ENCODE assay signal across 9 cellular contexts in genomic region chr12:118850244-118850825, GRCh38.
DNase-seq lines count a peak whose midpoint lies in the region; TF ChIP-seq lines count a peak whose summit lies in the region.
"Had no signal": no experiment of that assay in that cellular context is flagged by ENCODE, and none has a peak within 500 bp of the region (broad histone marks: within the 10 kb centered on the region; RNA-seq: fewer than 3 reads in every experiment).

No MANE protein-coding gene starts in this region.

- no peak overlapping the region for H3K27ac Mint-ChIP-seq in activated naive CD4-positive, alpha-beta T cell treated with anti-CD3 and anti-CD28 coated beads for 36 hours

- DNase-seq in activated naive CD4-positive, alpha-beta T cell treated with anti-CD3 and anti-CD28 coated beads for 36 hours: peak; percentile 28
- no peak for DNase-seq in activated naive CD4-positive, alpha-beta T cell (lab: John Stamatoyannopoulos, UW)
- DNase-seq in MV-4-11 (lab: John Stamatoyannopoulos, UW) (peak; percentile 5), choroid plexus epithelial cell (ENCODE audit: low read depth) (no peak), retinal pigment epithelial cell (ENCODE audit: low read depth) (no peak), NCI-H510A treated with DMSO at 0.1 percent for 48 hours (lab: John Stamatoyannopoulos, UW) (no peak), NK-92 (lab: John Stamatoyannopoulos, UW; ENCODE audit: unreplicated experiment) (no peak)
- DNase-seq in activated naive CD4-positive, alpha-beta T cell treated with anti-CD3 and anti-CD28 coated beads, Interleukin-2, amount 50 U/mL, for 16 hours: no peak
- DNase-seq: NCI-H446 treated with DMSO at 0.1 percent for 48 hours had no signal

- H3K4me1 Mint-ChIP-seq in activated naive CD4-positive, alpha-beta T cell treated with anti-CD3 and anti-CD28 coated beads for 36 hours (ENCODE audit: low read depth): no peaks in the 10 kb centered on the region

- no peak overlapping the region for H3K4me3 Mint-ChIP-seq in activated naive CD4-positive, alpha-beta T cell treated with anti-CD3 and anti-CD28 coated beads for 36 hours

- intact Hi-C loops in activated naive CD4-positive, alpha-beta T cell treated with anti-CD3 and anti-CD28 coated beads for 36 hours (cut with micrococcal nuclease): loop anchor here (10.0 kb wide), 1 partner anchor 564 kb away; no protein-coding TSS in a partner anchor

- H3K36me3 Mint-ChIP-seq in activated naive CD4-positive, alpha-beta T cell treated with anti-CD3 and anti-CD28 coated beads for 36 hours (ENCODE audit: low read depth): no peaks in the 10 kb centered on the region

- CTCF ChIA-PET in activated naive CD4-positive, alpha-beta T cell treated with anti-CD3 and anti-CD28 coated beads for 36 hours (lab: Charles Lee): no interaction called here

- TF ChIP-seq CTCF in choroid plexus epithelial cell (conservative IDR thresholded peaks at IDR 0.05; ENCODE audit: low read depth, low read length) (peak; percentile 41), retinal pigment epithelial cell (conservative IDR thresholded peaks at IDR 0.05; ENCODE audit: low read depth, low read length) (peak; percentile 50)

- H3K4me3 ChIP-seq in choroid plexus epithelial cell (ENCODE audit: low read depth, low read length) (no peak overlapping the region), retinal pigment epithelial cell (ENCODE audit: low read length) (no peak overlapping the region)

- H3K9me3 Mint-ChIP-seq in activated naive CD4-positive, alpha-beta T cell treated with anti-CD3 and anti-CD28 coated beads for 36 hours: no peaks in the 10 kb centered on the region

- H3K27me3 Mint-ChIP-seq in activated naive CD4-positive, alpha-beta T cell treated with anti-CD3 and anti-CD28 coated beads for 36 hours (ENCODE audit: low read depth): peaks cover 2% of the 10 kb centered on the region

Comparison
In these comparisons a context has a peak if more than half of its experiments do, and no peak if none do; other contexts are left out.
1. DNase-seq: peak in activated naive CD4-positive, alpha-beta T cell treated with anti-CD3 and anti-CD28 coated beads for 36 hours (single experiment) and MV-4-11 (single experiment); none in activated naive CD4-positive, alpha-beta T cell (0 of 4), choroid plexus epithelial cell (single experiment), retinal pigment epithelial cell (single experiment), NCI-H510A treated with DMSO at 0.1 percent for 48 hours (single experiment), NK-92 (single experiment) and activated naive CD4-positive, alpha-beta T cell treated with anti-CD3 and anti-CD28 coated beads, Interleukin-2, amount 50 U/mL, for 16 hours (single experiment).